In genomic region chr6:157823001-157823522, GRCh38 we compare ENCODE assay signal across 8 cellular contexts. TPM values are rescaled to one million over a fixed set of nuclear protein-coding genes. Genes with fewer than 3 reads are reported as not detected.
A peak's percentile ranks its signal among the peaks of the same experiment; 100 is the strongest.
DNase-seq lines count a peak whose midpoint lies in the region; ATAC-seq and TF ChIP-seq lines count a peak whose summit lies in the region.

Gene SNX9 (plus strand): TSS chr6:157823246. CDS start chr6:157823435, 189 bp downstream.

- H3K79me2 ChIP-seq in OCI-LY3 (ENCODE audit: low read length) = no peaks in the 10 kb centered on the region

- H3K27me3 ChIP-seq in BLaER1 = peaks cover 59% of the 10 kb centered on the region
- H3K27me3 ChIP-seq in OCI-LY3 (ENCODE audit: low read depth, low read length) = peaks cover 36% of the 10 kb centered on the region
- no peaks in the 10 kb centered on the region for H3K27me3 ChIP-seq in esophagus muscularis mucosa
- H3K27me3 ChIP-seq in muscle layer of colon (ENCODE audit: control insufficient read depth in 1 of 2, insufficient read depth in 2 of 2, low read length in 2 of 2) = no peaks in the 10 kb centered on the region

- H3K9ac ChIP-seq in BLaER1 (peak within 1 kb of the TSS; percentile 60), OCI-LY3 (ENCODE audit: low read length) (peak within 1 kb of the TSS; percentile 79), muscle layer of colon (ENCODE audit: low read length) (peak within 1 kb of the TSS; percentile 45)

- H3K27ac ChIP-seq in BLaER1 = no peak within 1 kb of the TSS
- H3K27ac ChIP-seq in OCI-LY3 (ENCODE audit: low read length) = no peak within 1 kb of the TSS
- peak within 1 kb of the TSS; percentile 97 to 99 (median 98) for H3K27ac ChIP-seq in esophagus muscularis mucosa (replicated peaks in 1 of 4)
- H3K27ac ChIP-seq in muscle layer of colon (ENCODE audit: low read depth, low read length) = peak within 1 kb of the TSS; percentile 71

- DNase-seq in activated T-cell treated with anti-CD3 and anti-CD28 coated beads, Interleukin-2, amount 50 U/mL, for 48 hours = peak; percentile 72 to 82
- no peak for DNase-seq in esophagus muscularis mucosa (ENCODE audit: extremely low spot score)
- peak; percentile 78 for DNase-seq in stimulated activated naive CD8-positive, alpha-beta T cell treated with anti-CD3 and anti-CD28 coated beads, Interleukin-15, Interleukin-2, amounts not matched to agents 100 U/mL and 50 U/mL, for 24 hours

- intact Hi-C loops in esophagus muscularis mucosa (cut with DNase I) = loop anchor here (5.0 kb wide), 1 partner anchor 56 kb away; no protein-coding TSS in a partner anchor

- H2AFZ ChIP-seq in OCI-LY3 (ENCODE audit: low read depth, low read length) = peak within 1 kb of the TSS; percentile 23; the same call in 1 of the 2 replicates

- H3K4me3 ChIP-seq in BLaER1 = peak within 1 kb of the TSS; percentile 67
- H3K4me3 ChIP-seq in OCI-LY3 (ENCODE audit: low read length) = peak within 1 kb of the TSS; percentile 86
- H3K4me3 ChIP-seq in esophagus muscularis mucosa = peak within 1 kb of the TSS; percentile 87 to 97 (median 94)
- peak within 1 kb of the TSS; percentile 70 to 77 for H3K4me3 ChIP-seq in muscle layer of colon (ENCODE audit: low read depth in 1 of 2, low read length in 2 of 2)

- TF ChIP-seq POLR2A in esophagus muscularis mucosa (IDR thresholded peaks at IDR 0.05; ENCODE audit: low read depth) = no peak

- H3K4me1 ChIP-seq in BLaER1 (peaks cover 23% of the 10 kb centered on the region), OCI-LY3 (ENCODE audit: low read length) (peaks cover 6% of the 10 kb centered on the region), esophagus muscularis mucosa (peaks cover 16 to 31% (median 27%) of the 10 kb centered on the region in 4 donors), muscle layer of colon (ENCODE audit: insufficient read depth, low read length) (peaks cover 15% of the 10 kb centered on the region)

- peaks cover 17% of the 10 kb centered on the region for H3K9me3 ChIP-seq in BLaER1
- no peaks in the 10 kb centered on the region for H3K9me3 ChIP-seq in OCI-LY3 (ENCODE audit: insufficient read depth, low read length)
- H3K9me3 ChIP-seq in esophagus muscularis mucosa = no peaks in the 10 kb centered on the region
- no peaks in the 10 kb centered on the region for H3K9me3 ChIP-seq in muscle layer of colon (ENCODE audit: low read length)

- H3K4me2 ChIP-seq in BLaER1 (peak within 1 kb of the TSS; percentile 94), OCI-LY3 (ENCODE audit: low read length) (peak within 1 kb of the TSS; percentile 78)

- no peak for TF ChIP-seq CTCF in OCI-LY3 (IDR thresholded peaks at IDR 0.05; ENCODE audit: low read depth, low read length)
- peak in 1 of 3 experiments; percentile 15 for TF ChIP-seq CTCF in esophagus muscularis mucosa (IDR thresholded peaks at IDR 0.05)

- H3K36me3 ChIP-seq in BLaER1 (no peaks in the 10 kb centered on the region), OCI-LY3 (replicated peaks; ENCODE audit: low read depth, low read length) (no peaks in the 10 kb centered on the region), esophagus muscularis mucosa (peaks cover 0 to 4% (median 0%) of the 10 kb centered on the region in 4 donors), muscle layer of colon (ENCODE audit: insufficient read depth, low read length) (no peaks in the 10 kb centered on the region)

- ATAC-seq in GM19043 (IDR thresholded peaks at IDR 0.05; ENCODE audit: low read depth, unreplicated experiment) (peak; percentile 68), HG03342 (IDR thresholded peaks at IDR 0.05; ENCODE audit: unreplicated experiment) (peak; percentile 65)
- peak; percentile 70 for ATAC-seq in stimulated activated naive CD8-positive, alpha-beta T cell treated with anti-CD3 and anti-CD28 coated beads, Interleukin-15, Interleukin-2, amounts not matched to agents 100 U/mL and 50 U/mL, for 24 hours

- WGBS in esophagus muscularis mucosa = no CpG with 5 or more reads among the region's 91 CpGs

- H4K20me1 ChIP-seq in BLaER1 = peaks cover 30% of the 10 kb centered on the region
- no peaks in the 10 kb centered on the region for H4K20me1 ChIP-seq in OCI-LY3 (ENCODE audit: insufficient read depth, low read length)

- no peak for TF ChIP-seq EP300 in esophagus muscularis mucosa (IDR thresholded peaks at IDR 0.05)

RNA-seq across cellular contexts. Expression of gene SNX9, which starts in this region (rescaled TPM):
- 10 to 100 TPM; 78.1 to 94.7 (median 85.1) TPM for total RNA-seq in esophagus muscularis mucosa

Comparison
In these comparisons a context has a peak if more than half of its experiments do, and no peak if none do; other contexts are left out.
1. H3K27ac ChIP-seq: peak in esophagus muscularis mucosa (4 of 4) and muscle layer of colon (single experiment); none in BLaER1 (single experiment) and OCI-LY3 (single experiment).
2. Peak in every context shown above with its lines, with median percentiles within 50 percentile points of each other: H3K4me3 ChIP-seq, H3K9ac ChIP-seq and ATAC-seq.